ENCODE assay signal across 19 cellular contexts in the genomic region with DNA sequence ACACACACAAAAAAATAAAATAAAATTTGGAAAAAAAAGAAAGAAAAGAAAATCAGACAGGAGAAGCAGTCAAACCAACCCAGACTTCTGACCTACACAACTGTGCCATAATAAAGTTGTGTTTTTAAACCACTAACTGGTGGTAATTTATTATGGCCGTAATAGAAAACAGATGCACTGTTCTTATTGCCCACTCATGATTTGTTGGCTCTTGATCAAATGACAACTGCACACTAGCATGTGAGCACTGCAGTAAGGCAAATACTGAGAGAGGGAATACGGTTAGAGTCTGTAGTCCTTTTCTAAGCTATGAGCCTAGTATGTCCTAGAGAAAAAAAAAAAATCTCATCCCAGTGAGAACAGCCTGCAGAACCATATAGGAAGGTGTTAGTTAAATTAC.
"Had no signal": no experiment of that assay in that cellular context is flagged by ENCODE, and none has a peak within 500 bp of the region (broad histone marks: within the 10 kb centered on the region; RNA-seq: fewer than 3 reads in every experiment).

No MANE protein-coding gene starts in this region.

- H3K9ac ChIP-seq: neural progenitor cell had no signal

- H3K27me3 Mint-ChIP-seq: brain had no signal

- H3K4me1 ChIP-seq: sigmoid colon, upper lobe of left lung had no signal

- H3K9me3 Mint-ChIP-seq: activated naive CD4-positive, alpha-beta T cell treated with anti-CD3 and anti-CD28 coated beads, Interleukin-2, amount 50 U/mL, for 72 hours; brain; mesothelial cell of epicardium; neural progenitor cell; stimulated activated naive B cell treated with anti-CD40 and anti-IgM and Interleukin-4, amounts not matched to agents 10 μg/mL and 1 μg/mL and 100 μg/mL, for 72 hours had no signal

- H3K27me3 ChIP-seq: neural progenitor cell, sigmoid colon, upper lobe of left lung had no signal

- H3K36me3 Mint-ChIP-seq: activated naive CD4-positive, alpha-beta T cell treated with anti-CD3 and anti-CD28 coated beads, Interleukin-2, amount 50 U/mL, for 72 hours; brain; mesothelial cell of epicardium; naive thymus-derived CD8-positive, alpha-beta T cell; neural progenitor cell; stimulated activated naive B cell treated with anti-CD40 and anti-IgM and Interleukin-4, amounts not matched to agents 10 μg/mL and 1 μg/mL and 100 μg/mL, for 72 hours had no signal

- H3K4me3 Mint-ChIP-seq: activated CD8-positive, alpha-beta T cell treated with anti-CD3 and anti-CD28 coated beads, Interleukin-2, amount 10 ng/mL, durations not matched to agents 7 days and 5 days; brain; mesothelial cell of epicardium; naive thymus-derived CD8-positive, alpha-beta T cell; neural progenitor cell; stimulated activated naive B cell treated with anti-CD40 and anti-IgM and Interleukin-4, amounts not matched to agents 10 μg/mL and 1 μg/mL and 100 μg/mL, for 72 hours had no signal

- H3K4me3 ChIP-seq: neural progenitor cell, sigmoid colon, smooth muscle cell, thoracic aorta, upper lobe of left lung had no signal

- H3K4me1 Mint-ChIP-seq: mesothelial cell of epicardium; naive thymus-derived CD8-positive, alpha-beta T cell; stimulated activated naive B cell treated with anti-CD40 and anti-IgM and Interleukin-4, amounts not matched to agents 10 μg/mL and 1 μg/mL and 100 μg/mL, for 72 hours had no signal

- H2AFZ ChIP-seq: neural progenitor cell had no signal

- H3K27ac ChIP-seq: neural progenitor cell, sigmoid colon, thoracic aorta, upper lobe of left lung had no signal

- H3K9me3 ChIP-seq: sigmoid colon, thoracic aorta, upper lobe of left lung had no signal

- H3K4me2 ChIP-seq: neural progenitor cell, smooth muscle cell had no signal

- H3K27ac Mint-ChIP-seq: activated CD8-positive, alpha-beta T cell treated with anti-CD3 and anti-CD28 coated beads, Interleukin-2, amount 10 ng/mL, durations not matched to agents 7 days and 5 days; activated naive CD4-positive, alpha-beta T cell treated with anti-CD3 and anti-CD28 coated beads, Interleukin-2, amount 50 U/mL, for 72 hours; mesothelial cell of epicardium; naive thymus-derived CD8-positive, alpha-beta T cell; neural progenitor cell; stimulated activated naive B cell treated with anti-CD40 and anti-IgM and Interleukin-4, amounts not matched to agents 10 μg/mL and 1 μg/mL and 100 μg/mL, for 72 hours had no signal

- H3K36me3 ChIP-seq: neural progenitor cell, sigmoid colon, thoracic aorta, upper lobe of left lung had no signal

- FAIRE-seq: kidney, TTC549 had no signal

- DNase-seq: activated CD4-positive, alpha-beta T cell treated with anti-CD3 and anti-CD28 coated beads for 1 hour; activated CD4-positive, alpha-beta T cell treated with anti-CD3 and anti-CD28 coated beads, Interleukin-2, amount 50 U/mL, for 1 hour; activated CD8-positive, alpha-beta T cell treated with anti-CD3 and anti-CD28 coated beads, Interleukin-2, amount 10 ng/mL, durations not matched to agents 7 days and 5 days; aorta; foreskin melanocyte; kidney; naive thymus-derived CD8-positive, alpha-beta T cell; retina; sigmoid colon; stimulated activated CD4-positive, alpha-beta T cell treated with anti-CD3 and anti-CD28 coated beads, Interleukin-15, amount 100 ng/mL, for 24 hours; stimulated activated naive B cell treated with anti-CD40 and anti-IgM and Interleukin-4, amounts not matched to agents 10 μg/mL and 1 μg/mL and 100 μg/mL, for 72 hours; upper lobe of left lung had no signal
